8 cellular contexts compared by ENCODE assay signal in genomic region chr6:14665827-14666724, GRCh38.
DNase-seq lines count a peak whose midpoint lies in the region; ATAC-seq, FAIRE-seq and TF ChIP-seq lines count a peak whose summit lies in the region.

No MANE protein-coding gene starts in this region.

- H3K27ac Mint-ChIP-seq in activated naive CD4-positive, alpha-beta T cell treated with anti-CD3 and anti-CD28 coated beads, Interleukin-2, amount 50 U/mL, for 72 hours = peak overlapping the region in 1 of 2 donors; percentile 33
- peak overlapping the region in 1 of 2 donors; percentile 6 for H3K27ac Mint-ChIP-seq in stimulated activated naive CD8-positive, alpha-beta T cell treated with anti-CD3 and anti-CD28 coated beads, Interleukin-15, amount 100 ng/mL, for 72 hours

- H3K4me1 Mint-ChIP-seq in stimulated activated naive CD8-positive, alpha-beta T cell treated with anti-CD3 and anti-CD28 coated beads, Interleukin-15, amount 100 ng/mL, for 72 hours = peaks cover 26% of the 10 kb centered on the region

- no peak for TF ChIP-seq CTCF in fibroblast of mammary gland (conservative IDR thresholded peaks at IDR 0.05; ENCODE audit: control insufficient read depth, insufficient read depth, low read depth, low read length)

- H3K4me3 Mint-ChIP-seq in stimulated activated naive CD8-positive, alpha-beta T cell treated with anti-CD3 and anti-CD28 coated beads, Interleukin-15, amount 100 ng/mL, for 72 hours = no peak overlapping the region

- FAIRE-seq in RCC 7860 (lab: Jason Lieb, UNC) = peak; percentile 89

- peak; percentile 89 to 93 for ATAC-seq in activated naive CD4-positive, alpha-beta T cell treated with anti-CD3 and anti-CD28 coated beads, Interleukin-2, amount 50 U/mL, for 72 hours
- ATAC-seq in stimulated activated naive CD8-positive, alpha-beta T cell treated with anti-CD3 and anti-CD28 coated beads, Interleukin-15, amount 100 ng/mL, for 72 hours = peak; percentile 92
- ATAC-seq in GM21515 (IDR thresholded peaks at IDR 0.05; ENCODE audit: unreplicated experiment) = no peak

- H3K27me3 Mint-ChIP-seq in stimulated activated naive CD8-positive, alpha-beta T cell treated with anti-CD3 and anti-CD28 coated beads, Interleukin-15, amount 100 ng/mL, for 72 hours = no peaks in the 10 kb centered on the region

- H3K36me3 Mint-ChIP-seq in activated naive CD4-positive, alpha-beta T cell treated with anti-CD3 and anti-CD28 coated beads, Interleukin-2, amount 50 U/mL, for 72 hours = no peaks in the 10 kb centered on the region

- no peak overlapping the region for H3K4me3 ChIP-seq in fibroblast of mammary gland (ENCODE audit: control insufficient read depth, low read depth, low read length)

- DNase-seq in activated naive CD4-positive, alpha-beta T cell treated with anti-CD3 and anti-CD28 coated beads, Interleukin-2, amount 50 U/mL, for 72 hours (ENCODE audit: low spot score in 2 of 2) = peak; percentile 56 to 71
- DNase-seq in activated naive CD4-positive, alpha-beta T cell (lab: John Stamatoyannopoulos, UW) = no peak
- DNase-seq in RCC 7860 (ENCODE audit: low spot score) (peak; percentile 94), fibroblast of mammary gland (ENCODE audit: low read depth) (peak; percentile 100), NCI-H2227 (lab: John Stamatoyannopoulos, UW; ENCODE audit: unreplicated experiment) (no peak), hippocampal formation (lab: John Stamatoyannopoulos, UW) (no peak)
- DNase-seq in stimulated activated naive CD8-positive, alpha-beta T cell treated with anti-CD3 and anti-CD28 coated beads, Interleukin-15, amount 100 ng/mL, for 72 hours = peak; percentile 20 to 67

- peaks cover 0 to 14% of the 10 kb centered on the region in 2 donors for H3K9me3 Mint-ChIP-seq in activated naive CD4-positive, alpha-beta T cell treated with anti-CD3 and anti-CD28 coated beads, Interleukin-2, amount 50 U/mL, for 72 hours
- no peaks in the 10 kb centered on the region for H3K9me3 Mint-ChIP-seq in stimulated activated naive CD8-positive, alpha-beta T cell treated with anti-CD3 and anti-CD28 coated beads, Interleukin-15, amount 100 ng/mL, for 72 hours

Comparison
In these comparisons a context has a peak if more than half of its experiments do, and no peak if none do; other contexts are left out.
1. DNase-seq: peak in activated naive CD4-positive, alpha-beta T cell treated with anti-CD3 and anti-CD28 coated beads, Interleukin-2, amount 50 U/mL, for 72 hours (2 of 2), RCC 7860 (single experiment), fibroblast of mammary gland (single experiment) and stimulated activated naive CD8-positive, alpha-beta T cell treated with anti-CD3 and anti-CD28 coated beads, Interleukin-15, amount 100 ng/mL, for 72 hours (2 of 2); none in activated naive CD4-positive, alpha-beta T cell (0 of 4), NCI-H2227 (single experiment) and hippocampal formation (0 of 2).